1 cellular context compared by ENCODE assay signal in genomic region chr9:134502261-134503211, GRCh38.
TF ChIP-seq lines count a peak whose summit lies in the region.

No MANE protein-coding gene starts in this region.

TF ChIP-seq in HepG2, 621 proteins besides CTCF, POLR2A, EP300 and RAD21 (continued from another document and continues in another):
- no peak for TF ChIP-seq NFYB (CRISPR knock-in tag; IDR thresholded peaks at IDR 0.05)
- TF ChIP-seq KLF15 (CRISPR knock-in tag; IDR thresholded peaks at IDR 0.05; ENCODE audit: borderline replicate concordance) = no peak
- TF ChIP-seq KMT2A (CRISPR knock-in tag; IDR thresholded peaks at IDR 0.05) = no peak
- TF ChIP-seq FOXJ3 (CRISPR knock-in tag; IDR thresholded peaks at IDR 0.05; ENCODE audit: borderline replicate concordance) = no peak
- no peak for TF ChIP-seq E2F2 (CRISPR knock-in tag; IDR thresholded peaks at IDR 0.05; ENCODE audit: borderline replicate concordance)
- no peak for TF ChIP-seq ZNF883 (CRISPR knock-in tag; IDR thresholded peaks at IDR 0.05; ENCODE audit: not compliant biosample characterization)
- TF ChIP-seq ZNF235 (CRISPR knock-in tag; IDR thresholded peaks at IDR 0.05; ENCODE audit: borderline replicate concordance) = no peak
- TF ChIP-seq SP4 (CRISPR knock-in tag; IDR thresholded peaks at IDR 0.05) = no peak
- no peak for TF ChIP-seq ATF5 (CRISPR knock-in tag; IDR thresholded peaks at IDR 0.05; ENCODE audit: low read depth)
- no peak for TF ChIP-seq PCBP1 (IDR thresholded peaks at IDR 0.05; ENCODE audit: borderline replicate concordance, low read depth, low read length)
- no peak for TF ChIP-seq RORA (CRISPR knock-in tag; IDR thresholded peaks at IDR 0.05)
- TF ChIP-seq ATRX (CRISPR knock-in tag; IDR thresholded peaks at IDR 0.05; ENCODE audit: borderline replicate concordance) = no peak
- no peak for TF ChIP-seq ZNF644 (CRISPR knock-in tag; IDR thresholded peaks at IDR 0.05; ENCODE audit: low read depth)
- TF ChIP-seq SRY (CRISPR knock-in tag; IDR thresholded peaks at IDR 0.05) = no peak
- no peak for TF ChIP-seq ZNF556 (CRISPR knock-in tag; IDR thresholded peaks at IDR 0.05; ENCODE audit: borderline replicate concordance)
- TF ChIP-seq ZBTB33 (CRISPR knock-in tag; IDR thresholded peaks at IDR 0.05) = no peak
- no peak for TF ChIP-seq ZBTB42 (CRISPR knock-in tag; IDR thresholded peaks at IDR 0.05)
- TF ChIP-seq JUN (CRISPR knock-in tag; IDR thresholded peaks at IDR 0.05) = no peak
- no peak for TF ChIP-seq MXD4 (CRISPR knock-in tag; IDR thresholded peaks at IDR 0.05)
- TF ChIP-seq MTA3 (CRISPR knock-in tag; IDR thresholded peaks at IDR 0.05) = no peak
- no peak for TF ChIP-seq ATM (IDR thresholded peaks at IDR 0.05; ENCODE audit: borderline replicate concordance)
- TF ChIP-seq NCOR1 (IDR thresholded peaks at IDR 0.05; ENCODE audit: borderline replicate concordance, low read length) = no peak
- no peak for TF ChIP-seq ZNF678 (CRISPR knock-in tag; IDR thresholded peaks at IDR 0.05)
- TF ChIP-seq ZBTB40 (IDR thresholded peaks at IDR 0.05) = no peak
- TF ChIP-seq ZBTB40 (CRISPR knock-in tag; IDR thresholded peaks at IDR 0.05) = no peak
- no peak for TF ChIP-seq ZNF772 (CRISPR knock-in tag; IDR thresholded peaks at IDR 0.05)
- no peak for TF ChIP-seq AHDC1 (CRISPR knock-in tag; IDR thresholded peaks at IDR 0.05; ENCODE audit: borderline replicate concordance)
- TF ChIP-seq SNAPC2 (CRISPR knock-in tag; IDR thresholded peaks at IDR 0.05) = no peak
- TF ChIP-seq ZNF121 (CRISPR knock-in tag; IDR thresholded peaks at IDR 0.05) = no peak
- TF ChIP-seq TGIF2 (CRISPR knock-in tag; IDR thresholded peaks at IDR 0.05) = no peak
- TF ChIP-seq ZFY (CRISPR knock-in tag; IDR thresholded peaks at IDR 0.05) = 0 out of 2 replicates have a peak, but pooled peaks have one; percentile 29
- TF ChIP-seq ZNF180 (CRISPR knock-in tag; IDR thresholded peaks at IDR 0.05; ENCODE audit: borderline replicate concordance, low read depth) = no peak
- peak; percentile 45; the same call in 1 of the 2 replicates for TF ChIP-seq ZNF768 (CRISPR knock-in tag; IDR thresholded peaks at IDR 0.05)
- TF ChIP-seq TEAD2 (CRISPR knock-in tag; IDR thresholded peaks at IDR 0.05) = no peak
- TF ChIP-seq GMEB2 (CRISPR knock-in tag; IDR thresholded peaks at IDR 0.05; ENCODE audit: low read depth) = no peak
- TF ChIP-seq ZNF839 (CRISPR knock-in tag; IDR thresholded peaks at IDR 0.05; ENCODE audit: borderline replicate concordance) = no peak
- no peak for TF ChIP-seq TSC22D2 (CRISPR knock-in tag; IDR thresholded peaks at IDR 0.05; ENCODE audit: borderline replicate concordance)
- TF ChIP-seq MEIS1 (CRISPR knock-in tag; IDR thresholded peaks at IDR 0.05; ENCODE audit: borderline replicate concordance) = no peak
- TF ChIP-seq ZNF136 (CRISPR knock-in tag; IDR thresholded peaks at IDR 0.05; ENCODE audit: low read depth) = no peak
- peak; percentile 19; the same call in 1 of the 2 replicates for TF ChIP-seq TFAP4 (IDR thresholded peaks at IDR 0.05; ENCODE audit: borderline replicate concordance, low read depth)
- TF ChIP-seq GABPB1 (CRISPR knock-in tag; IDR thresholded peaks at IDR 0.05) = peak; percentile 34; the same call in 1 of the 2 replicates
- no peak for TF ChIP-seq NFE2L1 (CRISPR knock-in tag; IDR thresholded peaks at IDR 0.05; ENCODE audit: borderline replicate concordance)
- no peak for TF ChIP-seq NAIF1 (CRISPR knock-in tag; IDR thresholded peaks at IDR 0.05; ENCODE audit: borderline replicate concordance)
